9 cellular contexts compared by ENCODE assay signal in the genomic region with DNA sequence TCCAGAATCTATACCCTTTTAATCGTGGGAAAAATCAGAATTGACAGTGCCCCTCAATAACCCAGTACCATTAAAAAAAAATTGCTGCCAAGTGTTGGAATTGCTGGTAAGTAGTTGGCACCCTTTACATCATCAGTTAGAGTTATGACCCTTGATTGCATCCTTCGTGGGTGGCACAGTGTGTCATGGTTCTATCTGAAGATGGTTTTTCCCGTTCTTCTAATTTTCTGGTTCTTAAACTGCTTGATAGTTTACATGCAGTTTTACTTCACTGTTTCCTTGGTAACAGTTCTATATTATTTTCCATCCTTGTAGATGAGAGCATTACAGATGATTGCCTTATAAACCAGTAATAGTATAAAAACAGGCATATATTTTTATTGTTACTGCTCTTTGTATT. TPM values are rescaled to one million over a fixed set of nuclear protein-coding genes. Genes with fewer than 3 reads are reported as not detected.
"Had no signal": no experiment of that assay in that cellular context is flagged by ENCODE, and none has a peak within 500 bp of the region (broad histone marks: within the 10 kb centered on the region; RNA-seq: fewer than 3 reads in every experiment).

No MANE protein-coding gene starts in this region.

- H3K27ac ChIP-seq: HL-60 had no signal

- H3K4me3 Mint-ChIP-seq: GM23338, H9, HFFc6, IgD-negative memory B cell had no signal

- H3K9me3 Mint-ChIP-seq: GM23338, HFFc6 had no signal

- H3K36me3 Mint-ChIP-seq: IgD-negative memory B cell had no signal

- H2AFZ ChIP-seq: GM23338 had no signal

- H3K4me3 ChIP-seq: GM23338 had no signal

- H3K27ac Mint-ChIP-seq: GM23338, H9, HFFc6, IgD-negative memory B cell had no signal

- ATAC-seq: GM23338, HepG2 had no signal

- FAIRE-seq: H1, H54, HepG2 had no signal

- H3K4me2 ChIP-seq: GM23338 had no signal

- DNase-seq: H9, HCEC 1CT, HFFc6 had no signal

RNA-seq across cellular contexts. Expression of gene FRMPD4, which starts 3.2 kb away (rescaled TPM):
- total RNA-seq: HepG2 had no signal
